In the genomic region with DNA sequence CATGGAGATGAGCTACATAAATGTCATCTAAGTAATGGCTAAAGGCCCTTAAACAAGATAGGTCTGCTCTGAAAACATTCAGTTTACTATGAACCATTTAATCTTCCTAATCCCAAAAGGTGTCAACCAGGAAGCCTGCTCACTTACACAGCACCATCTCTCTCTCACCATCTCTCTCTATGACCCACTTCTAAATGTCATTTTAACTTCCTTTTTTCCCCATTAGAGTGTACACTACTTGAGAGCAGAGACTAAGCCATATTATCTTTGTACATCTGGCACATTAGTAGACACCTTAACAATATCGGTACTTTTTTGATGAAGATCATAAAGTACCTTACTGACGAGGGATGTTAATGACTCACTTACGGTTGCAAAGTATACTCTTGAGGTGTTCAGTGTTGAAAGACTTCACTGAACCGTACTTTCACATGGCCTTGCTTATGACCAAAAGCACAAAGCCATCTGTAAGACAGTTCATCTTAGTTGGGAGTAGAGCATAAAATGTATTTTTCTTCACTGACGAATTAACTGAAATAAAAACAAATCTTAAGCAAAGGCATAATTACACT, we compare ENCODE assay signal across 1 cellular context.
TF ChIP-seq lines count a peak whose summit lies in the region.

No MANE protein-coding gene starts in this region.

TF ChIP-seq in K562, 482 proteins besides CTCF, POLR2A, EP300 and RAD21:
- TF ChIP-seq HMGN3 (IDR thresholded peaks at IDR 0.05; ENCODE audit: borderline replicate concordance, extremely low read depth, insufficient read length, low read depth, low read length) (no peak), HIVEP1 (CRISPR knock-in tag; IDR thresholded peaks at IDR 0.05) (no peak), CBX8 (IDR thresholded peaks at IDR 0.05; ENCODE audit: borderline replicate concordance, extremely low read depth, low read depth, low read length, poor library complexity, severe bottlenecking) (no peak), BRF1 (IDR thresholded peaks at IDR 0.05; ENCODE audit: borderline replicate concordance, extremely low read depth, insufficient read length) (no peak), SMAD1 (IDR thresholded peaks at IDR 0.05; ENCODE audit: low read depth, low read length, partially characterized antibody) (no peak), SMARCE1 (IDR thresholded peaks at IDR 0.05) (no peak), ZNF766 (CRISPR knock-in tag; conservative IDR thresholded peaks at IDR 0.05) (no peak), CHD2 (IDR thresholded peaks at IDR 0.05; ENCODE audit: low read depth, low read length) (no peak), IFI16 (CRISPR knock-in tag; IDR thresholded peaks at IDR 0.05) (no peak), NR2F6 (CRISPR knock-in tag; IDR thresholded peaks at IDR 0.05) (no peak), TAL1 (IDR thresholded peaks at IDR 0.05) (no peak), NRF1 (conservative IDR thresholded peaks at IDR 0.05 in 1 of 2, IDR thresholded peaks at IDR 0.05 in 1 of 2) (no peak), MAZ (CRISPR knock-in tag; conservative IDR thresholded peaks at IDR 0.05 in 1 of 2, IDR thresholded peaks at IDR 0.05 in 1 of 2) (no peak), HNRNPL (IDR thresholded peaks at IDR 0.05; ENCODE audit: low read depth, low read length) (no peak), ZNF609 (CRISPR knock-in tag; IDR thresholded peaks at IDR 0.05; ENCODE audit: borderline replicate concordance) (no peak), STAT5B (CRISPR knock-in tag; IDR thresholded peaks at IDR 0.05) (no peak)
- TF ChIP-seq, protein P1, sequence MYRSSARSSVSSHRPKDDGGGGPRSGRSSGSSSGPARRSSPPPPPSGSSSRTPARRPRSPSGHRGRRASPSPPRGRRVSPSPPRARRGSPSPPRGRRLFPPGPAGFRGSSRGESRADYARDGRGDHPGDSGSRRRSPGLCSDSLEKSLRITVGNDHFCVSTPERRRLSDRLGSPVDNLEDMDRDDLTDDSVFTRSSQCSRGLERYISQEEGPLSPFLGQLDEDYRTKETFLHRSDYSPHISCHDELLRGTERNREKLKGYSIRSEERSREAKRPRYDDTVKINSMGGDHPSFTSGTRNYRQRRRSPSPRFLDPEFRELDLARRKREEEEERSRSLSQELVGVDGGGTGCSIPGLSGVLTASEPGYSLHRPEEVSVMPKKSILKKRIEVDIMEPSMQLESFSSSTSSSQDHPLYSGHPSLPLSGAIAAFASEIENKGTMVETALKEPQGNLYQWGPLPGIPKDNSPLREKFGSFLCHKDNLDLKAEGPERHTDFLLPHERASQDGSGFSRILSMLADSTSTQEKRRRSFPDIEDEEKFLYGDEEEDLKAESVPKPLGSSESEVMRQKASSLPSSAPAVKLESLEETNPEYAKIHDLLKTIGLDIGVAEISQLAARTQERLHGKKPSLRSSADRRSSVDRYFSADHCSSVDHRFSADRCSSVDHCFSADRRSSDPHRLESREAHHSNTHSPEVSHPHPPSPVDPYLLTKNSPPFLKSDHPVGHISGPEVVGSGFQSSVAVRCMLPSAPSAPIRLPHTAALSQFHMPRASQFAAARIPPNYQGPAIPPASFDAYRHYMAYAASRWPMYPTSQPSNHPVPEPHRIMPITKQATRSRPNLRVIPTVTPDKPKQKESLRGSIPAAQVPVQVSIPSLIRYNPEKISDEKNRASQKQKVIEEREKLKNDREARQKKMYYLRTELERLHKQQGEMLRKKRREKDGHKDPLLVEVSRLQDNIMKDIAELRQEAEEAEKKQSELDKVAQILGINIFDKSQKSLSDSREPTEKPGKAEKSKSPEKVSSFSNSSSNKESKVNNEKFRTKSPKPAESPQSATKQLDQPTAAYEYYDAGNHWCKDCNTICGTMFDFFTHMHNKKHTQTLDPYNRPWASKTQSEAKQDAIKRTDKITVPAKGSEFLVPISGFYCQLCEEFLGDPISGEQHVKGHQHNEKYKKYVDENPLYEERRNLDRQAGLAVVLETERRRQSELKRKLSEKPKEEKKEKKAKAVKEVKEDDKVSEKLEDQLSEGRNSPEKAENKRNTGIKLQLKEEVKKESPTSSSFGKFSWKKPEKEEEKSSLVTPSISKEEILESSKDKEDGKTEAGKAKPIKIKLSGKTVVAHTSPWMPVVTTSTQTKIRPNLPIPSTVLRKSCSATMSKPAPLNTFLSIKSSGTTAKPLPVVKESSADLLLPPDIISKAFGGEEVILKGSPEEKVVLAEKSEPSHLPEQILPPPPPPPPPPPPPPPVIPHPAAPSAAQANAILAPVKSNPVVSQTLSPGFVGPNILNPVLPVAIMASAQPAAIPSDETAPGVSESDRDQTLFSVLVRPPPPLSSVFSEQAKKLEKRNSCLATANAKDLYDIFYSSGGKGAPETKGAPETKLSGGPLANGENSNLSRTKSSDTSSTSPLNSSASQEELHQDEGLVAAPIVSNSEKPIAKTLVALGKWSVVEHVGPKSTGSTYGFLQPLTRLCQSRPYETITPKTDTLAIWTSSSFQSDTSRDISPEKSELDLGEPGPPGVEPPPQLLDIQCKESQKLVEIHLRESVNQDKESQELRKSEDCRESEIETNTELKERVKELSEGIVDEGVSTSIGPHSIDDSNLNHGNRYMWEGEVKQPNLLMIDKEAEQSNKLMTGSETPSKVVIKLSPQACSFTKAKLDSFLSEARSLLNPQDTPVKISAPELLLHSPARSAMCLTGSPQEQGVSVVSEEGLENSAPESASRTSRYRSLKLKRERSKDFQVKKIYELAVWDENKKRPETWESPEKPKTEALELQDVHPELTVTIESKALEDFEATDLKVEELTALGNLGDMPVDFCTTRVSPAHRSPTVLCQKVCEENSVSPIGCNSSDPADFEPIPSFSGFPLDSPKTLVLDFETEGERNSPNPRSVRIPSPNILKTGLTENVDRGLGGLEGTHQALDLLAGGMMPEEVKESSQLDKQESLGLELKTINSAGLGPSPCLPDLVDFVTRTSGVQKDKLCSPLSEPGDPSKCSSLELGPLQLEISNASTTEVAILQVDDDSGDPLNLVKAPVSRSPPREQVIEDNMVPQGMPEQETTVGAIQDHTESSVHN (IDR thresholded peaks at IDR 0.05; ENCODE audit: borderline replicate concordance in 1 of 2, low read depth in 1 of 2), result no peak
- TF ChIP-seq, protein P2, sequence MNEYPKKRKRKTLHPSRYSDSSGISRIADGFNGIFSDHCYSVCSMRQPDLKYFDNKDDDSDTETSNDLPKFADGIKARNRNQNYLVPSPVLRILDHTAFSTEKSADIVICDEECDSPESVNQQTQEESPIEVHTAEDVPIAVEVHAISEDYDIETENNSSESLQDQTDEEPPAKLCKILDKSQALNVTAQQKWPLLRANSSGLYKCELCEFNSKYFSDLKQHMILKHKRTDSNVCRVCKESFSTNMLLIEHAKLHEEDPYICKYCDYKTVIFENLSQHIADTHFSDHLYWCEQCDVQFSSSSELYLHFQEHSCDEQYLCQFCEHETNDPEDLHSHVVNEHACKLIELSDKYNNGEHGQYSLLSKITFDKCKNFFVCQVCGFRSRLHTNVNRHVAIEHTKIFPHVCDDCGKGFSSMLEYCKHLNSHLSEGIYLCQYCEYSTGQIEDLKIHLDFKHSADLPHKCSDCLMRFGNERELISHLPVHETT (CRISPR knock-in tag; conservative IDR thresholded peaks at IDR 0.05 in 1 of 2, IDR thresholded peaks at IDR 0.05 in 1 of 2), result no peak
